ENCODE assay signal across 25 cellular contexts in genomic region chr3:44160818-44161217, GRCh38.
"Had no signal": no experiment of that assay in that cellular context is flagged by ENCODE, and none has a peak within 500 bp of the region (broad histone marks: within the 10 kb centered on the region; RNA-seq: fewer than 3 reads in every experiment).

No MANE protein-coding gene starts in this region.

- H3K4me3 ChIP-seq: heart left ventricle, ovary, right lobe of liver, suprapubic skin, tibial artery, upper lobe of right lung had no signal

- H3K9me3 ChIP-seq: heart left ventricle, ovary, right lobe of liver, suprapubic skin, tibial artery, upper lobe of right lung had no signal

- DNase-seq: activated CD4-positive, alpha-beta T cell treated with anti-CD3 and anti-CD28 coated beads, Interleukin-2, amount 50 U/mL, for 1 hour; activated CD4-positive, CD25-positive, alpha-beta regulatory T cell treated with anti-CD3 and anti-CD28 coated beads, Interleukin-2, amount 50 U/mL, for 72 hours; activated naive CD8-positive, alpha-beta T cell treated with anti-CD3 and anti-CD28 coated beads, Interleukin-2, amount 50 U/mL, for 24 hours; activated T-cell treated with anti-CD3 and anti-CD28 coated beads, Interleukin-2, amount 50 U/mL, for 1 hour; amygdala; caudate nucleus; cortex of kidney; effector memory CD8-positive, alpha-beta T cell; erythroblast; heart left ventricle; hypothalamus; midbrain; naive thymus-derived CD4-positive, alpha-beta T cell; ovary; right lobe of liver; stimulated activated CD4-positive, alpha-beta T cell treated with anti-CD3 and anti-CD28 coated beads, Interleukin-2, amount 100 ng/mL, for 48 hours; T-helper 9 cell; tibial artery; upper lobe of right lung; WERI-Rb-1 had no signal

- H3K36me3 Mint-ChIP-seq: activated naive CD4-positive, alpha-beta T cell treated with anti-CD3 and anti-CD28 coated beads, Interleukin-2, amount 50 U/mL, for 24 hours; naive thymus-derived CD4-positive, alpha-beta T cell had no signal

- H3K4me1 ChIP-seq: heart left ventricle, right lobe of liver, suprapubic skin, tibial artery, upper lobe of right lung had no signal

- ATAC-seq: activated naive CD8-positive, alpha-beta T cell treated with anti-CD3 and anti-CD28 coated beads, Interleukin-2, amount 50 U/mL, for 24 hours; effector memory CD8-positive, alpha-beta T cell; heart left ventricle; naive thymus-derived CD4-positive, alpha-beta T cell; right lobe of liver; upper lobe of right lung had no signal

- H3K9me3 Mint-ChIP-seq: activated naive CD4-positive, alpha-beta T cell treated with anti-CD3 and anti-CD28 coated beads, Interleukin-2, amount 50 U/mL, for 24 hours; activated naive CD8-positive, alpha-beta T cell treated with anti-CD3 and anti-CD28 coated beads, Interleukin-2, amount 50 U/mL, for 24 hours; activated T-helper 2 cell treated with anti-CD3 and anti-CD28 coated beads, Interferon-gamma antibody, Interleukin-2, Interleukin-4, amounts not matched to agents 10 μg/mL and 5 μg/mL and 100 μg/mL, durations not matched to agents 14 hours and 24 hours and 36 hours; effector memory CD8-positive, alpha-beta T cell; naive thymus-derived CD4-positive, alpha-beta T cell; T-helper 1 cell treated with Interleukin-12 subunit alpha and Interleukin-12 subunit beta and Interleukin-4 antibody, amounts not matched to agents 30 μg/mL and 1 μg/mL, for 36 hours had no signal

- H3K27me3 ChIP-seq: ovary, right lobe of liver, suprapubic skin, tibial artery had no signal

- H3K27ac ChIP-seq: heart left ventricle, ovary, right lobe of liver, suprapubic skin, tibial artery, upper lobe of right lung, WERI-Rb-1 had no signal

- H3K4me3 Mint-ChIP-seq: activated naive CD4-positive, alpha-beta T cell treated with anti-CD3 and anti-CD28 coated beads, Interleukin-2, amount 50 U/mL, for 24 hours; activated naive CD8-positive, alpha-beta T cell treated with anti-CD3 and anti-CD28 coated beads, Interleukin-2, amount 50 U/mL, for 24 hours; effector memory CD8-positive, alpha-beta T cell; naive thymus-derived CD4-positive, alpha-beta T cell; T-helper 1 cell treated with Interleukin-12 subunit alpha and Interleukin-12 subunit beta and Interleukin-4 antibody, amounts not matched to agents 30 μg/mL and 1 μg/mL, for 36 hours had no signal

- H3K36me3 ChIP-seq: heart left ventricle, ovary, right lobe of liver, suprapubic skin, tibial artery, upper lobe of right lung, WERI-Rb-1 had no signal

- H3K4me1 Mint-ChIP-seq: activated naive CD4-positive, alpha-beta T cell treated with anti-CD3 and anti-CD28 coated beads, Interleukin-2, amount 50 U/mL, for 24 hours; activated naive CD8-positive, alpha-beta T cell treated with anti-CD3 and anti-CD28 coated beads, Interleukin-2, amount 50 U/mL, for 24 hours; naive thymus-derived CD4-positive, alpha-beta T cell had no signal

- H3K27ac Mint-ChIP-seq: activated naive CD4-positive, alpha-beta T cell treated with anti-CD3 and anti-CD28 coated beads, Interleukin-2, amount 50 U/mL, for 24 hours; activated naive CD8-positive, alpha-beta T cell treated with anti-CD3 and anti-CD28 coated beads, Interleukin-2, amount 50 U/mL, for 24 hours; activated T-helper 2 cell treated with anti-CD3 and anti-CD28 coated beads, Interferon-gamma antibody, Interleukin-2, Interleukin-4, amounts not matched to agents 10 μg/mL and 5 μg/mL and 100 μg/mL, durations not matched to agents 14 hours and 24 hours and 36 hours; effector memory CD8-positive, alpha-beta T cell; naive thymus-derived CD4-positive, alpha-beta T cell; progenitor cell of endocrine pancreas; T-helper 1 cell treated with Interleukin-12 subunit alpha and Interleukin-12 subunit beta and Interleukin-4 antibody, amounts not matched to agents 30 μg/mL and 1 μg/mL, for 36 hours had no signal
